In the genomic region with DNA sequence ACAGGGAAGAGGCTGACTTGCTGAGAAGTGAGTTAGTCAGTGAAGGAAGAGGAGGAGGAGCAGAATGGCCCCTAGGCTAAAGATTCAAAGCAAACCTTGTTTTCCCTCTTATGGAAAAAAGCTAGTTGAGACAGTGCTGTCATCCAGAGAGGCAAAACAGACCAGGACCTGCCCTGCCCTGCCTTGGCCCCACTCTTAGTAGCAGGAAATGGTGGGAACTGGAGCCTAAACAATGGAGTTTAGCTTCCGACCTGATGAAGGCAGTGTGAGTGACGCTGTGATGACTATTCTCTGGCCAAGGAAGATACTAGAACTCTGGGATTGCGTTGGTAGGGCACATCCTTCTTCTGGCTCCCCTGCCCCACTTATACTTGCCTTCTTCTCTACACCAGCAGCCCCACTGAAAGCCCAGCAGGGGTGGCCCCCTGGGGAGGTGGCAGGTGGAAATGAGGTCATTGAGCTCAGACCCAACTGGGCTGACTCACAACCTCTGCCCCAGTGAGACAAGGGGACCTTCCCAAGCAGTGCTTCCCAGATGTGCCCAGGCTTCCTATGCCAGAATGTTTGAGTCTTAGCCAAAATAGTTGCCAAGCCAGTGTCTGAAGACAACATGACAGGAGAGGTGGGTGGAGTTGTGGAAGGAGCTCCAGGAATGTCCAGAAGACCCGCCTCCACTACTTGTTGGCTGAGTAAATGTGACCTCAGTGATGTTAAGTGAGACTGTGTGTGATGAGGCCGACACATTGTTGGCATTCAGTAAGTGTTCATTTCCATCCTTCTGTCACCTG, we compare ENCODE assay signal across 8 cellular contexts. TPM values are rescaled to one million over a fixed set of nuclear protein-coding genes. Genes with fewer than 3 reads are reported as not detected.
A peak's percentile ranks its signal among the peaks of the same experiment; 100 is the strongest.
DNase-seq lines count a peak whose midpoint lies in the region; ATAC-seq and TF ChIP-seq lines count a peak whose summit lies in the region.

No MANE protein-coding gene starts in this region.

- peak; percentile 39 for DNase-seq in GM12865 (ENCODE audit: low read depth)
- peak; percentile 54 for DNase-seq in T-helper 2 cell treated with Interferon-gamma antibody and Interleukin-4, amounts not matched to agents 5 μg/mL and 100 μg/mL, for 36 hours (ENCODE audit: low spot score)
- peak; percentile 85 for DNase-seq in dermis blood vessel endothelial cell
- DNase-seq in neural crest cell (ENCODE audit: low read depth, low spot score): no peak
- no peak for DNase-seq in SHP77 (lab: John Stamatoyannopoulos, UW)
- DNase-seq in medulla oblongata (ENCODE audit: extremely low spot score): no peak
- DNase-seq in NCI-H526 treated with DMSO at 0.1 percent for 48 hours (lab: John Stamatoyannopoulos, UW): no peak

- peak; percentile 56 for ATAC-seq in HG02852 (IDR thresholded peaks at IDR 0.05; ENCODE audit: unreplicated experiment)

- no peak overlapping the region for H3K4me3 ChIP-seq in GM12865 (ENCODE audit: low read depth, low read length)

- H3K4me3 Mint-ChIP-seq in T-helper 2 cell treated with Interferon-gamma antibody and Interleukin-4, amounts not matched to agents 5 μg/mL and 100 μg/mL, for 36 hours: peak overlapping the region; percentile 57
- no peak overlapping the region for H3K4me3 Mint-ChIP-seq in neural crest cell

- peaks cover 57% of the 10 kb centered on the region for H3K4me1 Mint-ChIP-seq in T-helper 2 cell treated with Interferon-gamma antibody and Interleukin-4, amounts not matched to agents 5 μg/mL and 100 μg/mL, for 36 hours (ENCODE audit: low read depth)
- peaks cover 19% of the 10 kb centered on the region for H3K4me1 Mint-ChIP-seq in neural crest cell

- TF ChIP-seq CTCF in GM12865 (IDR thresholded peaks at IDR 0.05; ENCODE audit: insufficient read depth, low read depth, low read length, missing control alignments) (no peak), neural crest cell (conservative IDR thresholded peaks at IDR 0.05) (no peak)

- no peaks in the 10 kb centered on the region for H3K27me3 Mint-ChIP-seq in T-helper 2 cell treated with Interferon-gamma antibody and Interleukin-4, amounts not matched to agents 5 μg/mL and 100 μg/mL, for 36 hours (ENCODE audit: low read depth)
- no peaks in the 10 kb centered on the region for H3K27me3 Mint-ChIP-seq in neural crest cell (ENCODE audit: low read depth)

- no peaks in the 10 kb centered on the region for H3K9me3 Mint-ChIP-seq in T-helper 2 cell treated with Interferon-gamma antibody and Interleukin-4, amounts not matched to agents 5 μg/mL and 100 μg/mL, for 36 hours
- peaks cover 13% of the 10 kb centered on the region for H3K9me3 Mint-ChIP-seq in neural crest cell

- peak overlapping the region; percentile 76 for H3K27ac Mint-ChIP-seq in T-helper 2 cell treated with Interferon-gamma antibody and Interleukin-4, amounts not matched to agents 5 μg/mL and 100 μg/mL, for 36 hours
- peak overlapping the region; percentile 52 for H3K27ac Mint-ChIP-seq in neural crest cell (ENCODE audit: unreplicated experiment)

- H3K36me3 Mint-ChIP-seq in T-helper 2 cell treated with Interferon-gamma antibody and Interleukin-4, amounts not matched to agents 5 μg/mL and 100 μg/mL, for 36 hours (ENCODE audit: low read depth): peaks cover 50% of the 10 kb centered on the region
- H3K36me3 Mint-ChIP-seq in neural crest cell (ENCODE audit: low read depth): peaks cover 10% of the 10 kb centered on the region

RNA-seq across cellular contexts. Expression of gene MSN, which starts 38.8 kb away (rescaled TPM):
- total RNA-seq in dermis blood vessel endothelial cell (252 and 545 TPM in 2 replicates), neural crest cell (184 and 185 TPM in 2 replicates)

Comparison
In these comparisons a context has a peak if more than half of its experiments do, and no peak if none do; other contexts are left out.
1. DNase-seq: peak in GM12865 (single experiment), T-helper 2 cell treated with Interferon-gamma antibody and Interleukin-4, amounts not matched to agents 5 μg/mL and 100 μg/mL, for 36 hours (single experiment) and dermis blood vessel endothelial cell (single experiment); none in neural crest cell (single experiment), SHP77 (0 of 2), medulla oblongata (single experiment) and NCI-H526 treated with DMSO at 0.1 percent for 48 hours (single experiment).